Comparison of ENCODE assay signal across 22 cellular contexts in the genomic region with DNA sequence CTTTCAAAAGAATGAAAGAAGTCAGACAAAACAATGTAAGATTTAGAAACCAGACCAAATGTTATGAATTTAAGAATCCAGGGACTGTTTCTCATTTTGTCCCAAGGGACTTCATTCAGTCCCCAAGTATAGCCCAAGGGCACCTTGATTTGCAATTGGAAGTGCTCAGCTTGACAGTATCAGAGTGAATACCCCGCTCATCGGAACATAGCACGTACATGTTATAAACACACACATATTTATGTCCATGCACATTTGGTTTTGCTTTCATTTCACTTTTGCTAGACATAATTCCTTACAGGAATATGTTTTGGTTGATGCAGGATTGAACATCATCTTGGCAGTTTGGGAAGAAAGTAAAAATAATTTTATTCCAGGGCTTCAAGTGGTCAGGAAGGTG.
"Had no signal": no experiment of that assay in that cellular context is flagged by ENCODE, and none has a peak within 500 bp of the region (broad histone marks: within the 10 kb centered on the region; RNA-seq: fewer than 3 reads in every experiment).

No MANE protein-coding gene starts in this region.

- H3K4me3 ChIP-seq: body of pancreas, colonic mucosa, skin epidermis, transverse colon had no signal

- H3K9me3 ChIP-seq: colonic mucosa, transverse colon had no signal

- H3K27ac ChIP-seq: body of pancreas, colonic mucosa, transverse colon had no signal

- H3K27me3 ChIP-seq: body of pancreas, colonic mucosa, transverse colon had no signal

- H3K4me1 ChIP-seq: colonic mucosa had no signal

- H3K36me3 ChIP-seq: colonic mucosa, transverse colon had no signal

- ATAC-seq: activated CD8-positive, alpha-beta T cell treated with anti-CD3 and anti-CD28 coated beads, Interleukin-2, amount 10 ng/mL, durations not matched to agents 7 days and 5 days; body of pancreas; esophagus mucosa; left colon; natural killer cell treated with Interleukin-12 subunit alpha and Interleukin-12 subunit beta and Interleukin-15 and Interleukin-18, amount 100 ng/mL, for 72 hours; right cardiac atrium; T-helper 17 cell had no signal

- FAIRE-seq: islet of Langerhans had no signal

- DNase-seq: activated CD4-positive, alpha-beta T cell treated with anti-CD3 and anti-CD28 coated beads for 4 hours; activated CD8-positive, alpha-beta memory T cell treated with anti-CD3 and anti-CD28 coated beads, Interleukin-2, amount 50 U/mL, for 4 hours; activated CD8-positive, alpha-beta T cell treated with anti-CD3 and anti-CD28 coated beads, Interleukin-2, amount 10 ng/mL, durations not matched to agents 7 days and 5 days; activated effector memory CD4-positive, alpha-beta T cell treated with anti-CD3 and anti-CD28 coated beads, Interleukin-2, amount 50 U/mL, for 16 hours; activated T-cell treated with anti-CD3 and anti-CD28 coated beads, Interleukin-2, amount 50 U/mL, for 48 hours; body of pancreas; caudate nucleus; colonic mucosa; foreskin melanocyte; left colon; mesendoderm; right cardiac atrium; stimulated activated CD4-positive, alpha-beta T cell treated with anti-CD3 and anti-CD28 coated beads, Interleukin-4, amount 100 ng/mL, for 4 hours; stimulated activated CD8-positive, alpha-beta memory T cell treated with anti-CD3 and anti-CD28 coated beads, Interleukin-4, amount 100 ng/mL, for 48 hours; stimulated activated naive CD4-positive, alpha-beta T cell treated with Interleukin-2 at 50 U/mL for 16 hours; substantia nigra; T-helper 17 cell; transverse colon had no signal
